36 cellular contexts compared by ENCODE assay signal in genomic region chr6:138975815-138976214, GRCh38.
"Had no signal": no experiment of that assay in that cellular context is flagged by ENCODE, and none has a peak within 500 bp of the region (broad histone marks: within the 10 kb centered on the region; RNA-seq: fewer than 3 reads in every experiment).

No MANE protein-coding gene starts in this region.

- H3K36me3 Mint-ChIP-seq: activated naive CD4-positive, alpha-beta T cell treated with anti-CD3 and anti-CD28 coated beads, Interleukin-2, amount 50 U/mL, for 72 hours; WTC11 had no signal

- H3K27me3 ChIP-seq: adrenal gland, body of pancreas, brain microvascular endothelial cell, breast epithelium had no signal

- H3K9me3 Mint-ChIP-seq: activated CD4-positive, alpha-beta memory T cell treated with anti-CD3 and anti-CD28 coated beads, Interleukin-2, amount 10 ng/mL, durations not matched to agents 7 days and 5 days; activated CD4-positive, alpha-beta T cell treated with anti-CD3 and anti-CD28 coated beads, Interleukin-2, amount 10 ng/mL, durations not matched to agents 7 days and 5 days; activated naive CD4-positive, alpha-beta T cell treated with anti-CD3 and anti-CD28 coated beads, Interleukin-2, amount 50 U/mL, for 72 hours; activated naive CD8-positive, alpha-beta T cell treated with anti-CD3 and anti-CD28 coated beads for 36 hours; activated T-cell treated with anti-CD3 and anti-CD28 coated beads, Interleukin-2, amount 50 U/mL, for 24 hours; activated T-helper 2 cell treated with anti-CD3 and anti-CD28 coated beads, Interferon-gamma antibody, Interleukin-2, Interleukin-4, amounts not matched to agents 10 μg/mL and 5 μg/mL and 100 μg/mL, durations not matched to agents 14 hours and 24 hours and 36 hours; T-helper 1 cell treated with Interleukin-12 subunit alpha and Interleukin-12 subunit beta and Interleukin-4 antibody, amounts not matched to agents 30 μg/mL and 1 μg/mL, for 36 hours; T-helper 2 cell treated with Interferon-gamma antibody and Interleukin-4, amounts not matched to agents 5 μg/mL and 100 μg/mL, for 36 hours; WTC11 had no signal

- DNase-seq: activated CD4-positive, alpha-beta memory T cell treated with anti-CD3 and anti-CD28 coated beads, Interleukin-2, amount 10 ng/mL, durations not matched to agents 7 days and 5 days; activated CD4-positive, alpha-beta T cell treated with anti-CD3 and anti-CD28 coated beads for 1 hour; activated CD4-positive, alpha-beta T cell treated with anti-CD3 and anti-CD28 coated beads for 36 hours; activated CD4-positive, alpha-beta T cell treated with anti-CD3 and anti-CD28 coated beads for 48 hours; activated CD4-positive, alpha-beta T cell treated with anti-CD3 and anti-CD28 coated beads, Interleukin-2, amount 10 ng/mL, durations not matched to agents 7 days and 5 days; activated CD4-positive, alpha-beta T cell treated with anti-CD3 and anti-CD28 coated beads, Interleukin-2, amount 50 U/mL, for 48 hours; activated CD4-positive, CD25-positive, alpha-beta regulatory T cell; activated CD8-positive, alpha-beta memory T cell treated with anti-CD3 and anti-CD28 coated beads for 24 hours; activated CD8-positive, alpha-beta memory T cell treated with anti-CD3 and anti-CD28 coated beads, Interleukin-2, amount 10 ng/mL, durations not matched to agents 7 days and 5 days; activated CD8-positive, alpha-beta memory T cell treated with anti-CD3 and anti-CD28 coated beads, Interleukin-2, amount 50 U/mL, for 48 hours; activated CD8-positive, alpha-beta T cell treated with anti-CD3 and anti-CD28 coated beads, Interleukin-2, amount 10 ng/mL, durations not matched to agents 7 days and 5 days; activated effector memory CD4-positive, alpha-beta T cell treated with Interleukin-2 at 50 U/mL for 16 hours; activated gamma-delta T cell; activated naive CD4-positive, alpha-beta T cell treated with anti-CD3 and anti-CD28 coated beads, Interleukin-2, amount 50 U/mL, for 16 hours; activated naive CD4-positive, alpha-beta T cell treated with Interleukin-2 at 50 U/mL for 16 hours; activated naive CD8-positive, alpha-beta T cell treated with anti-CD3 and anti-CD28 coated beads for 36 hours; activated T-cell treated with anti-CD3 and anti-CD28 coated beads, Interleukin-2, amount 50 U/mL, for 24 hours; activated T-cell treated with anti-CD3 and anti-CD28 coated beads, Interleukin-2, amount 50 U/mL, for 48 hours; adrenal gland; amniotic stem cell; aorta; body of pancreas; brain microvascular endothelial cell; central memory CD4-positive, alpha-beta T cell; T-helper 1 cell; T-helper 2 cell; T-helper 9 cell; WERI-Rb-1 had no signal

- H3K4me3 Mint-ChIP-seq: activated CD4-positive, alpha-beta memory T cell treated with anti-CD3 and anti-CD28 coated beads, Interleukin-2, amount 10 ng/mL, durations not matched to agents 7 days and 5 days; activated CD4-positive, alpha-beta T cell treated with anti-CD3 and anti-CD28 coated beads for 36 hours; activated CD4-positive, alpha-beta T cell treated with anti-CD3 and anti-CD28 coated beads, Interleukin-2, amount 10 ng/mL, durations not matched to agents 7 days and 5 days; activated CD8-positive, alpha-beta memory T cell treated with anti-CD3 and anti-CD28 coated beads, Interleukin-2, amount 10 ng/mL, durations not matched to agents 7 days and 5 days; activated CD8-positive, alpha-beta T cell treated with anti-CD3 and anti-CD28 coated beads, Interleukin-2, amount 10 ng/mL, durations not matched to agents 7 days and 5 days; activated naive CD8-positive, alpha-beta T cell treated with anti-CD3 and anti-CD28 coated beads for 36 hours; activated T-cell treated with anti-CD3 and anti-CD28 coated beads, Interleukin-2, amount 50 U/mL, for 24 hours; T-helper 1 cell treated with Interleukin-12 subunit alpha and Interleukin-12 subunit beta and Interleukin-4 antibody, amounts not matched to agents 30 μg/mL and 1 μg/mL, for 36 hours; T-helper 2 cell treated with Interferon-gamma antibody and Interleukin-4, amounts not matched to agents 5 μg/mL and 100 μg/mL, for 36 hours; WTC11 had no signal

- H3K27ac ChIP-seq: adrenal gland, body of pancreas, brain microvascular endothelial cell, breast epithelium, WERI-Rb-1 had no signal

- H3K4me3 ChIP-seq: adrenal gland, body of pancreas, breast epithelium had no signal

- H3K27me3 Mint-ChIP-seq: activated CD4-positive, alpha-beta memory T cell treated with anti-CD3 and anti-CD28 coated beads, Interleukin-2, amount 10 ng/mL, durations not matched to agents 7 days and 5 days; activated CD4-positive, alpha-beta T cell treated with anti-CD3 and anti-CD28 coated beads for 36 hours; activated CD4-positive, alpha-beta T cell treated with anti-CD3 and anti-CD28 coated beads, Interleukin-2, amount 10 ng/mL, durations not matched to agents 7 days and 5 days; activated CD8-positive, alpha-beta memory T cell treated with anti-CD3 and anti-CD28 coated beads, Interleukin-2, amount 10 ng/mL, durations not matched to agents 7 days and 5 days; activated naive CD8-positive, alpha-beta T cell treated with anti-CD3 and anti-CD28 coated beads for 36 hours; activated T-cell treated with anti-CD3 and anti-CD28 coated beads, Interleukin-2, amount 50 U/mL, for 24 hours had no signal

- FAIRE-seq: astrocyte had no signal

- H3K27ac Mint-ChIP-seq: activated CD4-positive, alpha-beta memory T cell treated with anti-CD3 and anti-CD28 coated beads, Interleukin-2, amount 10 ng/mL, durations not matched to agents 7 days and 5 days; activated CD4-positive, alpha-beta T cell treated with anti-CD3 and anti-CD28 coated beads for 36 hours; activated CD4-positive, alpha-beta T cell treated with anti-CD3 and anti-CD28 coated beads, Interleukin-2, amount 10 ng/mL, durations not matched to agents 7 days and 5 days; activated CD8-positive, alpha-beta memory T cell treated with anti-CD3 and anti-CD28 coated beads, Interleukin-2, amount 10 ng/mL, durations not matched to agents 7 days and 5 days; activated CD8-positive, alpha-beta T cell treated with anti-CD3 and anti-CD28 coated beads, Interleukin-2, amount 10 ng/mL, durations not matched to agents 7 days and 5 days; activated naive CD4-positive, alpha-beta T cell treated with anti-CD3 and anti-CD28 coated beads, Interleukin-2, amount 50 U/mL, for 72 hours; activated naive CD8-positive, alpha-beta T cell treated with anti-CD3 and anti-CD28 coated beads for 36 hours; activated T-cell treated with anti-CD3 and anti-CD28 coated beads, Interleukin-2, amount 50 U/mL, for 24 hours; activated T-helper 2 cell treated with anti-CD3 and anti-CD28 coated beads, Interferon-gamma antibody, Interleukin-2, Interleukin-4, amounts not matched to agents 10 μg/mL and 5 μg/mL and 100 μg/mL, durations not matched to agents 14 hours and 24 hours and 36 hours; T-helper 1 cell treated with Interleukin-12 subunit alpha and Interleukin-12 subunit beta and Interleukin-4 antibody, amounts not matched to agents 30 μg/mL and 1 μg/mL, for 36 hours; T-helper 2 cell treated with Interferon-gamma antibody and Interleukin-4, amounts not matched to agents 5 μg/mL and 100 μg/mL, for 36 hours had no signal

- H3K36me3 ChIP-seq: adrenal gland, brain microvascular endothelial cell, breast epithelium, WERI-Rb-1 had no signal

- H3K9me3 ChIP-seq: adrenal gland, body of pancreas, breast epithelium had no signal

- ATAC-seq: activated CD4-positive, alpha-beta T cell treated with anti-CD3 and anti-CD28 coated beads for 36 hours; activated CD4-positive, CD25-positive, alpha-beta regulatory T cell treated with anti-CD3 and anti-CD28 coated beads, Interleukin-2, amount 50 U/mL, for 24 hours; activated CD8-positive, alpha-beta memory T cell treated with anti-CD3 and anti-CD28 coated beads, Interleukin-2, amount 10 ng/mL, durations not matched to agents 7 days and 5 days; activated CD8-positive, alpha-beta T cell treated with anti-CD3 and anti-CD28 coated beads, Interleukin-2, amount 10 ng/mL, durations not matched to agents 7 days and 5 days; activated naive CD4-positive, alpha-beta T cell treated with anti-CD3 and anti-CD28 coated beads, Interleukin-2, amount 50 U/mL, for 72 hours; body of pancreas; WTC11 had no signal
